In genomic region chr11:11662578-11662977, GRCh38 we compare ENCODE assay signal across 11 cellular contexts. TPM values are rescaled to one million over a fixed set of nuclear protein-coding genes. Genes with fewer than 3 reads are reported as not detected.
"Had no signal": no experiment of that assay in that cellular context is flagged by ENCODE, and none has a peak within 500 bp of the region (broad histone marks: within the 10 kb centered on the region; RNA-seq: fewer than 3 reads in every experiment).

No MANE protein-coding gene starts in this region.

- H3K9ac ChIP-seq: GM23248, KMS-11 had no signal

- H3K4me1 Mint-ChIP-seq: IgD-negative memory B cell had no signal

- H2AFZ ChIP-seq: GM23248 had no signal

- H3K4me3 ChIP-seq: GM23248 had no signal

- H3K27ac ChIP-seq: GM23248, HL-60, KMS-11 had no signal

- DNase-seq: GM23248, H9, HCEC 1CT, Karpas-422, KBM-7 had no signal

- ATAC-seq: HepG2 had no signal

- H3K27ac Mint-ChIP-seq: H9, IgD-negative memory B cell had no signal

- H3K4me2 ChIP-seq: KMS-11 had no signal

- FAIRE-seq: H1, H54, HepG2 had no signal

- H3K4me3 Mint-ChIP-seq: H9, IgD-negative memory B cell had no signal

RNA-seq across cellular contexts. Expression of gene GALNT18, which starts 40.8 kb away (rescaled TPM):
- total RNA-seq: HepG2 had no signal
- polyA plus RNA-seq: IgD-negative memory B cell had no signal
